15 cellular contexts compared by ENCODE assay signal in the genomic region with DNA sequence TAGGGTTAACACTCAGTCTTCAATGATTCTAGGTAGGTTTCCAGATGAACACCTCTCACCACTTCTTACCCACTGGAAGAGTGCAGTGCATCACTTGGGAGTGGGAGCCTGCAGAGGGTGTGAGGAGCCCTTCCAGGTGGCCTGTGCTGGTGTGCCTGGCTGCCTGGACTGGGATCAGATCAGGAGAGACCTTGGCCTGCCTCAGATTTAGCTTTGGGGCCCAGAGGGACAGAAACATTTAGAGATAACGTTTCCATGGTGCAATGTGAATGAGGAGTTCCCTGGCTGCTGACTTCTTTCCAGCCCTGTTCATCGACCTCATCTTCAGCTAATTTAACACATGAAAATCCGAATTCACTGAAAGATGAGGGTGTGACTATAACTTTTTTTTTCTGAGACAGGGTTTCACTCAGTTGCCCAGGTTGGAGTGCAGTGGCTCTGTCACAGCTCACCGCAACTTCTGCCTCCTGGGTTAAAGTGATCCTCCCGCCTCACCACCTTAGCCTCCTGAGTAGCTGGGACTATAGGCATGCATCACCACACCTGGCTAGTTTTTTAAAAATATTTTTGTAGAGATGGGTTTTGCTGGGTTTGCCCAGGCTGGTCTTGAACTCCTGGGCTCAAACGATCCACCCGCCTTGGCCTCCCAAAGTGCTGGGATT. TPM values are rescaled to one million over a fixed set of nuclear protein-coding genes. Genes with fewer than 3 reads are reported as not detected.
DNase-seq lines count a peak whose midpoint lies in the region; ATAC-seq and TF ChIP-seq lines count a peak whose summit lies in the region.
"Had no signal": no experiment of that assay in that cellular context is flagged by ENCODE, and none has a peak within 500 bp of the region (broad histone marks: within the 10 kb centered on the region; RNA-seq: fewer than 3 reads in every experiment).

No MANE protein-coding gene starts in this region.

- H3K4me1 Mint-ChIP-seq in Caco-2 (ENCODE audit: low read depth, unreplicated experiment) = peaks cover 28% of the 10 kb centered on the region

- POLR2A ChIA-PET in Caco-2 (lab: Charles Lee) = no interaction called here

- H3K4me3 ChIP-seq in Caco-2 (ENCODE audit: low read depth, low read length) (no peak overlapping the region), psoas muscle (no peak overlapping the region)
- H3K4me3 ChIP-seq: left lung had no signal

- H3K36me3 Mint-ChIP-seq in Caco-2 (ENCODE audit: insufficient read depth, unreplicated experiment) = no peaks in the 10 kb centered on the region

- no peaks in the 10 kb centered on the region for H3K27me3 Mint-ChIP-seq in Caco-2 (ENCODE audit: insufficient read depth, unreplicated experiment)

- ATAC-seq in left cardiac atrium (peak; percentile 46 to 70), psoas muscle (peak in 1 of 4 donors; percentile 17), HG02885 (IDR thresholded peaks at IDR 0.05; ENCODE audit: poor library complexity, unreplicated experiment) (no peak), GM19467 (IDR thresholded peaks at IDR 0.05; ENCODE audit: unreplicated experiment) (no peak), GM21423 (IDR thresholded peaks at IDR 0.05; ENCODE audit: unreplicated experiment) (no peak)
- ATAC-seq: activated T-cell treated with anti-CD3 and anti-CD28 coated beads, Interleukin-2, amount 50 U/mL, for 4 hours; left lung had no signal

- intact Hi-C loops in Caco-2 (cut with micrococcal nuclease; ENCODE audit: unreplicated experiment) (no loop called here), left cardiac atrium (cut with DNase I) (no loop called here), psoas muscle (cut with DNase I) (no loop called here)

- H3K27me3 ChIP-seq in Caco-2 (replicated peaks; ENCODE audit: control insufficient read depth, insufficient read depth, low read length) (no peaks in the 10 kb centered on the region), psoas muscle (ENCODE audit: insufficient read depth in 3 of 3, low read length in 2 of 3) (no peaks in the 10 kb centered on the region)
- H3K27me3 ChIP-seq: left lung had no signal

- H3K4me1 ChIP-seq in Caco-2 (peaks cover 41% of the 10 kb centered on the region), psoas muscle (peaks cover 72% of the 10 kb centered on the region)

- WGBS in psoas muscle, 3 donors = 62 to 69% (median 67%) methylated on average over 7 of the region's 7 CpGs

- peaks cover 1% of the 10 kb centered on the region; the same call in 1 of the 2 replicates for H3K36me3 ChIP-seq in Caco-2 (ENCODE audit: control insufficient read depth, insufficient read depth, low read length)
- H3K36me3 ChIP-seq in psoas muscle (ENCODE audit: insufficient read depth in 1 of 2, low read depth in 1 of 2) = peaks cover 3 to 7% of the 10 kb centered on the region in 2 donors

- H3K9me3 ChIP-seq in Caco-2 (no peaks in the 10 kb centered on the region), psoas muscle (no peaks in the 10 kb centered on the region)
- H3K9me3 ChIP-seq: left lung had no signal

- CTCF ChIA-PET in Caco-2 (lab: Charles Lee) = no interaction called here

- no peaks in the 10 kb centered on the region for H3K9me3 Mint-ChIP-seq in Caco-2 (ENCODE audit: unreplicated experiment)
- H3K9me3 Mint-ChIP-seq: activated T-cell treated with anti-CD3 and anti-CD28 coated beads, Interleukin-2, amount 50 U/mL, for 4 hours; CD14-positive monocyte had no signal

- H3K27ac Mint-ChIP-seq in Caco-2 (ENCODE audit: unreplicated experiment) = no peak overlapping the region

- H3K27ac ChIP-seq in VCaP (peak overlapping the region; percentile 70; the same call in 1 of the 2 replicates), psoas muscle (peak overlapping the region; percentile 11)

- TF ChIP-seq CTCF in Caco-2 (IDR thresholded peaks at IDR 0.05; ENCODE audit: insufficient read depth in 1 of 2, low read depth in 1 of 2, low read length in 1 of 2, severe bottlenecking in 1 of 2, unreplicated experiment in 1 of 2) = no peak
- TF ChIP-seq CTCF in VCaP (conservative IDR thresholded peaks at IDR 0.05) = no peak
- TF ChIP-seq CTCF in psoas muscle (IDR thresholded peaks at IDR 0.05) = no peak

- no TSS peak for BruUV-seq in Caco-2 (replicated peaks; lab: Mats Ljungman, UMichigan)

- H3K4me3 Mint-ChIP-seq in Caco-2 (ENCODE audit: unreplicated experiment) = no peak overlapping the region
- H3K4me3 Mint-ChIP-seq: activated T-cell treated with anti-CD3 and anti-CD28 coated beads, Interleukin-2, amount 50 U/mL, for 4 hours; CD14-positive monocyte had no signal

- peak; percentile 42 to 55 for DNase-seq in Caco-2
- DNase-seq in left cardiac atrium = no peak
- no peak for DNase-seq in psoas muscle
- DNase-seq in OCI-M2 (lab: John Stamatoyannopoulos, UW; ENCODE audit: unreplicated experiment) = no peak
- DNase-seq: activated T-cell treated with anti-CD3 and anti-CD28 coated beads, Interleukin-2, amount 50 U/mL, for 4 hours; cerebellar nuclear complex; foreskin fibroblast; HCEC 1CT; left lung; retina had no signal

RNA-seq across cellular contexts. Expression of gene SUSD6, which starts 53.6 kb away (rescaled TPM):
- total RNA-seq in Caco-2 (2022) (16.6 and 21.5 TPM in 2 replicates), left cardiac atrium (10 to 100 TPM; 21.8 to 28.1 TPM), psoas muscle (10 to 100 TPM; 14.9 to 23.4 (median 22.4) TPM)
- 10 to 100 TPM in 2 of 3 donors, 1 to 10 TPM in 1; 6.9 to 13.3 (median 11.7) TPM for polyA plus RNA-seq in psoas muscle

Comparison
In these comparisons a context has a peak if more than half of its experiments do, and no peak if none do; other contexts are left out.
1. DNase-seq: peak in Caco-2 (2 of 2); none in left cardiac atrium (single experiment), psoas muscle (0 of 2) and OCI-M2 (single experiment).
2. ATAC-seq: peak in left cardiac atrium (2 of 2); none in HG02885 (single experiment), GM19467 (single experiment) and GM21423 (single experiment).